ENCODE assay signal across 1 cellular context in the genomic region with DNA sequence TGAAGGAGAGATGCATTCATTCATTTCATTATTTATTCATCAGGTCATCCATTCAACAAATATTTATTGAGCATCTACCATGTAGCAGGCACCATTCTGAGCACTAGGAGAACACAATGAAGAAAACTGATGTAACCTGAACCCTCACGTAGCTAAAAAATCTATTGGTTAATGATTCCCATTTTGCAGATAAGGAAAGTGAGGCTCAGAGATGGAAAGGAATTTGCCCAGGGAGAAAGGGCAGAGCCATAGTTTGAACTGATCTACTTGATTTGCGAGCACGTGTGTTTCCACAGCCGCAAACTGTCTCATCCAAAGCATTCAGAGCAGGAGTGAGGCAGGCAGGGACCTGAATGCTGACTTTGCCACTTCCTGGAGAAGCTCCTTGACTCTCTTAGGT.
A peak's percentile ranks its signal among the peaks of the same experiment; 100 is the strongest.
TF ChIP-seq lines count a peak whose summit lies in the region.

No MANE protein-coding gene starts in this region.

TF ChIP-seq in HepG2, 621 proteins besides CTCF, POLR2A, EP300 and RAD21:
- TF ChIP-seq ZNF629 (CRISPR knock-in tag; conservative IDR thresholded peaks at IDR 0.05) (peak; percentile 54; the same call in 1 of the 2 replicates), ZFYVE20 (CRISPR knock-in tag; IDR thresholded peaks at IDR 0.05; ENCODE audit: borderline replicate concordance, low read depth) (no peak)
TF ChIP-seq in HepG2: peak in this region for 1.
